Comparison of ENCODE assay signal across 12 cellular contexts in genomic region chr2:108776475-108776874, GRCh38. TPM values are rescaled to one million over a fixed set of nuclear protein-coding genes. Genes with fewer than 3 reads are reported as not detected.
A peak's percentile ranks its signal among the peaks of the same experiment; 100 is the strongest.
DNase-seq lines count a peak whose midpoint lies in the region; ATAC-seq and TF ChIP-seq lines count a peak whose summit lies in the region.
"Had no signal": no experiment of that assay in that cellular context is flagged by ENCODE, and none has a peak within 500 bp of the region (broad histone marks: within the 10 kb centered on the region; RNA-seq: fewer than 3 reads in every experiment).

No MANE protein-coding gene starts in this region.

- H3K27me3 Mint-ChIP-seq in neural progenitor cell (ENCODE audit: insufficient read depth, low read depth), result no peaks in the 10 kb centered on the region

- H3K36me3 Mint-ChIP-seq in neural progenitor cell, result peaks cover 28% of the 10 kb centered on the region

- H3K9me3 Mint-ChIP-seq in neural progenitor cell, result no peaks in the 10 kb centered on the region

- H3K9me3 ChIP-seq in Karpas-422 (ENCODE audit: low read length) (no peaks in the 10 kb centered on the region), neural progenitor cell (ENCODE audit: low read depth) (no peaks in the 10 kb centered on the region)

- no peak overlapping the region for H2AFZ ChIP-seq in Karpas-422 (ENCODE audit: low read length)
- no peak overlapping the region for H2AFZ ChIP-seq in neural progenitor cell (replicated peaks)

- H3K4me3 Mint-ChIP-seq in neural progenitor cell, result no peak overlapping the region

- no peaks in the 10 kb centered on the region for H3K9me2 ChIP-seq in Karpas-422 (replicated peaks; ENCODE audit: insufficient read depth, low read length)

- no peak for TF ChIP-seq CTCF in neural progenitor cell (IDR thresholded peaks at IDR 0.05)

- ATAC-seq in GM18498 (IDR thresholded peaks at IDR 0.05; ENCODE audit: unreplicated experiment) (peak; percentile 83), GM19455 (IDR thresholded peaks at IDR 0.05; ENCODE audit: unreplicated experiment) (peak; percentile 69), HG02870 (IDR thresholded peaks at IDR 0.05; ENCODE audit: unreplicated experiment) (peak; percentile 85)
- ATAC-seq: right cardiac atrium had no signal

- peak overlapping the region; percentile 57 for H3K4me2 ChIP-seq in Karpas-422 (ENCODE audit: low read depth, low read length, poor library complexity, severe bottlenecking)
- H3K4me2 ChIP-seq in neural progenitor cell, result no peak overlapping the region

- peaks cover 51% of the 10 kb centered on the region for H3K36me3 ChIP-seq in Karpas-422 (ENCODE audit: insufficient read depth, low read length)
- H3K36me3 ChIP-seq in neural progenitor cell, result peaks cover 37% of the 10 kb centered on the region

- peak overlapping the region; percentile 79 for H3K27ac ChIP-seq in Karpas-422 (ENCODE audit: low read length)
- no peak overlapping the region for H3K27ac ChIP-seq in neural progenitor cell
- H3K27ac ChIP-seq: cardiac muscle cell, VCaP had no signal

- peaks cover 1% of the 10 kb centered on the region for H3F3A ChIP-seq in neural progenitor cell (ENCODE audit: low read depth)

- H3K9ac ChIP-seq in Karpas-422 (ENCODE audit: low read length) (no peak overlapping the region), neural progenitor cell (no peak overlapping the region)

- H4K20me1 ChIP-seq in Karpas-422 (ENCODE audit: insufficient read depth, low read depth, low read length) (no peaks in the 10 kb centered on the region), neural progenitor cell (ENCODE audit: low read depth) (no peaks in the 10 kb centered on the region)

- no peaks in the 10 kb centered on the region for H3K4me1 Mint-ChIP-seq in neural progenitor cell

- H3K27me3 ChIP-seq in Karpas-422 (ENCODE audit: low read length), result no peaks in the 10 kb centered on the region
- H3K27me3 ChIP-seq in neural progenitor cell, result no peaks in the 10 kb centered on the region
- H3K27me3 ChIP-seq: cardiac muscle cell had no signal

- DNase-seq in Karpas-422 (peak; percentile 82), neural progenitor cell (ENCODE audit: low spot score) (no peak), midbrain (lab: John Stamatoyannopoulos, UW) (no peak), D341Med (ENCODE audit: low spot score) (no peak), A172 (ENCODE audit: low spot score) (no peak)
- DNase-seq: right cardiac atrium, trophoblast cell had no signal

- H3K4me1 ChIP-seq in Karpas-422 (ENCODE audit: low read length) (peaks cover 36% of the 10 kb centered on the region), neural progenitor cell (no peaks in the 10 kb centered on the region)

- H3K4me3 ChIP-seq in Karpas-422 (ENCODE audit: low read length) (peak overlapping the region; percentile 16), neural progenitor cell (no peak overlapping the region)
- H3K4me3 ChIP-seq: cardiac muscle cell had no signal

- peaks cover 42% of the 10 kb centered on the region for H3K79me2 ChIP-seq in Karpas-422 (ENCODE audit: low read length)
- peaks cover 2% of the 10 kb centered on the region for H3K79me2 ChIP-seq in neural progenitor cell (ENCODE audit: low read depth)

- H3K27ac Mint-ChIP-seq in neural progenitor cell, result no peak overlapping the region

RNA-seq across cellular contexts. Expression of gene CCDC138, which starts 10.1 kb away (rescaled TPM):
- total RNA-seq in Karpas-422 (2014; rRNA removed; shearing (Covaris generic); ENCODE audit: low replicate concordance), result 12.1 and 15.3 TPM in 2 replicates
- total RNA-seq in neural progenitor cell (ENCODE audit: low replicate concordance), result 47.2 and 92.6 TPM in 2 replicates
- total RNA-seq in A172 (2014; rRNA removed; shearing (Covaris generic)), result 18.8 and 21.3 TPM in 2 replicates

RNA-seq across cellular contexts. Expression of gene RANBP2, which starts 57.2 kb away (rescaled TPM):
- 46.4 and 81.4 TPM in 2 replicates for total RNA-seq in Karpas-422 (2014; rRNA removed; shearing (Covaris generic); ENCODE audit: low replicate concordance)
- total RNA-seq in neural progenitor cell (ENCODE audit: low replicate concordance), result 71.8 and 109 TPM in 2 replicates
- total RNA-seq in A172 (2014; rRNA removed; shearing (Covaris generic)), result 45.0 and 60.2 TPM in 2 replicates
